In genomic region chr5:171863928-171864327, GRCh38 we compare ENCODE assay signal across 17 cellular contexts.
A peak's percentile ranks its signal among the peaks of the same experiment; 100 is the strongest.
DNase-seq lines count a peak whose midpoint lies in the region; ATAC-seq, FAIRE-seq and TF ChIP-seq lines count a peak whose summit lies in the region.
"Had no signal": no experiment of that assay in that cellular context is flagged by ENCODE, and none has a peak within 500 bp of the region (broad histone marks: within the 10 kb centered on the region; RNA-seq: fewer than 3 reads in every experiment).

No MANE protein-coding gene starts in this region.

- H3K27me3 Mint-ChIP-seq in activated naive CD4-positive, alpha-beta T cell treated with anti-CD3 and anti-CD28 coated beads, Interleukin-2, amount 50 U/mL, for 24 hours, result no peaks in the 10 kb centered on the region
- H3K27me3 Mint-ChIP-seq in activated naive CD4-positive, alpha-beta T cell treated with anti-CD3 and anti-CD28 coated beads for 36 hours (ENCODE audit: low read depth), result no peaks in the 10 kb centered on the region
- H3K27me3 Mint-ChIP-seq in astrocyte (ENCODE audit: low read depth, unreplicated experiment), result no peaks in the 10 kb centered on the region
- H3K27me3 Mint-ChIP-seq: activated naive CD8-positive, alpha-beta T cell treated with anti-CD3 and anti-CD28 coated beads, Interleukin-2, amount 50 U/mL, for 24 hours had no signal

- peak overlapping the region; percentile 14 for H3K27ac Mint-ChIP-seq in activated naive CD4-positive, alpha-beta T cell treated with anti-CD3 and anti-CD28 coated beads, Interleukin-2, amount 50 U/mL, for 24 hours
- H3K27ac Mint-ChIP-seq in activated naive CD4-positive, alpha-beta T cell treated with anti-CD3 and anti-CD28 coated beads for 36 hours, result no peak overlapping the region
- peak overlapping the region; percentile 97 for H3K27ac Mint-ChIP-seq in astrocyte (ENCODE audit: unreplicated experiment)
- H3K27ac Mint-ChIP-seq: activated naive CD8-positive, alpha-beta T cell treated with anti-CD3 and anti-CD28 coated beads, Interleukin-2, amount 50 U/mL, for 24 hours had no signal

- peaks cover 23% of the 10 kb centered on the region for H3K36me3 Mint-ChIP-seq in activated naive CD4-positive, alpha-beta T cell treated with anti-CD3 and anti-CD28 coated beads, Interleukin-2, amount 50 U/mL, for 24 hours
- peaks cover 14% of the 10 kb centered on the region for H3K36me3 Mint-ChIP-seq in activated naive CD4-positive, alpha-beta T cell treated with anti-CD3 and anti-CD28 coated beads for 36 hours (ENCODE audit: low read depth)
- H3K36me3 Mint-ChIP-seq in astrocyte (ENCODE audit: low read depth, unreplicated experiment), result peaks cover 12% of the 10 kb centered on the region

- H3K79me2 ChIP-seq in astrocyte (ENCODE audit: insufficient read depth, low read length), result no peaks in the 10 kb centered on the region
- H3K79me2 ChIP-seq: hepatocyte had no signal

- no peaks in the 10 kb centered on the region for H3K4me1 Mint-ChIP-seq in activated naive CD4-positive, alpha-beta T cell treated with anti-CD3 and anti-CD28 coated beads, Interleukin-2, amount 50 U/mL, for 24 hours
- H3K4me1 Mint-ChIP-seq in activated naive CD4-positive, alpha-beta T cell treated with anti-CD3 and anti-CD28 coated beads for 36 hours (ENCODE audit: low read depth), result no peaks in the 10 kb centered on the region
- peaks cover 30% of the 10 kb centered on the region for H3K4me1 Mint-ChIP-seq in astrocyte (ENCODE audit: low read depth, unreplicated experiment)

- peak overlapping the region; percentile 74 for H3K4me2 ChIP-seq in astrocyte (ENCODE audit: low read length)
- H3K4me2 ChIP-seq: hepatocyte, PC-9 had no signal

- H3K4me1 ChIP-seq in astrocyte (ENCODE audit: insufficient read depth, low read length), result peaks cover 25% of the 10 kb centered on the region
- H3K4me1 ChIP-seq in foreskin keratinocyte, result peaks cover 20% of the 10 kb centered on the region
- H3K4me1 ChIP-seq: testis had no signal

- H3K9ac ChIP-seq in astrocyte (ENCODE audit: low read length), result peak overlapping the region; percentile 66

- CTCF ChIA-PET in activated naive CD4-positive, alpha-beta T cell treated with anti-CD3 and anti-CD28 coated beads for 36 hours (lab: Charles Lee), result no interaction called here

- no peak for DNase-seq in activated naive CD4-positive, alpha-beta T cell treated with anti-CD3 and anti-CD28 coated beads for 36 hours
- DNase-seq in astrocyte (ENCODE audit: low read depth), result peak; percentile 93
- peak; percentile 61 to 89 for DNase-seq in foreskin keratinocyte
- peak; percentile 84 for DNase-seq in stromal cell of bone marrow (ENCODE audit: low read depth)
- DNase-seq in NCI-H510A (lab: John Stamatoyannopoulos, UW), result no peak
- DNase-seq: activated naive CD8-positive, alpha-beta T cell treated with anti-CD3 and anti-CD28 coated beads, Interleukin-2, amount 50 U/mL, for 24 hours; activated T-cell treated with anti-CD3 and anti-CD28 coated beads for 4 hours; effector CD8-positive, alpha-beta T cell; NCI-H345; PC-9; spleen; testis had no signal

- H3K4me3 Mint-ChIP-seq in activated naive CD4-positive, alpha-beta T cell treated with anti-CD3 and anti-CD28 coated beads, Interleukin-2, amount 50 U/mL, for 24 hours, result no peak overlapping the region
- no peak overlapping the region for H3K4me3 Mint-ChIP-seq in activated naive CD4-positive, alpha-beta T cell treated with anti-CD3 and anti-CD28 coated beads for 36 hours
- no peak overlapping the region for H3K4me3 Mint-ChIP-seq in astrocyte (ENCODE audit: unreplicated experiment)
- H3K4me3 Mint-ChIP-seq: activated naive CD8-positive, alpha-beta T cell treated with anti-CD3 and anti-CD28 coated beads, Interleukin-2, amount 50 U/mL, for 24 hours had no signal

- H3K27ac ChIP-seq in astrocyte (ENCODE audit: low read depth, low read length) (peak overlapping the region; percentile 85), foreskin keratinocyte (no peak overlapping the region)
- H3K27ac ChIP-seq: 22Rv1, hepatocyte, PC-9, spleen, testis had no signal

- peaks cover 13% of the 10 kb centered on the region for H3K36me3 ChIP-seq in astrocyte (ENCODE audit: insufficient read depth, low read length)

- peak; percentile 62 for FAIRE-seq in astrocyte (lab: Jason Lieb, UNC)

- no peaks in the 10 kb centered on the region for H4K20me1 ChIP-seq in astrocyte (ENCODE audit: insufficient read depth, low read length)

- H3K27me3 ChIP-seq in astrocyte (ENCODE audit: insufficient read depth, low read length) (no peaks in the 10 kb centered on the region), foreskin keratinocyte (no peaks in the 10 kb centered on the region)
- H3K27me3 ChIP-seq: hepatocyte, spleen, testis had no signal

- intact Hi-C loops in activated naive CD4-positive, alpha-beta T cell treated with anti-CD3 and anti-CD28 coated beads for 36 hours (cut with micrococcal nuclease), result no loop called here

- no peaks in the 10 kb centered on the region for H3K9me3 Mint-ChIP-seq in activated naive CD4-positive, alpha-beta T cell treated with anti-CD3 and anti-CD28 coated beads, Interleukin-2, amount 50 U/mL, for 24 hours
- H3K9me3 Mint-ChIP-seq in activated naive CD4-positive, alpha-beta T cell treated with anti-CD3 and anti-CD28 coated beads for 36 hours, result no peaks in the 10 kb centered on the region
- H3K9me3 Mint-ChIP-seq in astrocyte (ENCODE audit: unreplicated experiment), result no peaks in the 10 kb centered on the region
- H3K9me3 Mint-ChIP-seq: activated naive CD8-positive, alpha-beta T cell treated with anti-CD3 and anti-CD28 coated beads, Interleukin-2, amount 50 U/mL, for 24 hours had no signal

- no peak for TF ChIP-seq CTCF in astrocyte (IDR thresholded peaks at IDR 0.05; ENCODE audit: insufficient read depth, low read depth, low read length)
- no peak for TF ChIP-seq CTCF in foreskin keratinocyte (conservative IDR thresholded peaks at IDR 0.05)

- ATAC-seq in foreskin keratinocyte, result peak; percentile 87
- no peak for ATAC-seq in HG03442 (IDR thresholded peaks at IDR 0.05; ENCODE audit: unreplicated experiment)
- no peak for ATAC-seq in GM21529 (IDR thresholded peaks at IDR 0.05; ENCODE audit: unreplicated experiment)
- ATAC-seq: activated naive CD8-positive, alpha-beta T cell treated with anti-CD3 and anti-CD28 coated beads, Interleukin-2, amount 50 U/mL, for 24 hours had no signal

- no peak overlapping the region for H2AFZ ChIP-seq in astrocyte (ENCODE audit: low read depth, low read length)
- H2AFZ ChIP-seq: hepatocyte, PC-9 had no signal

- no peaks in the 10 kb centered on the region for H3K9me3 ChIP-seq in astrocyte (ENCODE audit: insufficient read depth, low read depth, low read length)
- H3K9me3 ChIP-seq: spleen, testis had no signal

- peak overlapping the region; percentile 6 for H3K4me3 ChIP-seq in astrocyte (ENCODE audit: insufficient read depth, low read depth, low read length)
- H3K4me3 ChIP-seq: hepatocyte, PC-9, spleen, testis had no signal

Comparison
In these comparisons a context has a peak if more than half of its experiments do, and no peak if none do; other contexts are left out.
1. DNase-seq: peak in astrocyte (single experiment), foreskin keratinocyte (2 of 2) and stromal cell of bone marrow (single experiment); none in activated naive CD4-positive, alpha-beta T cell treated with anti-CD3 and anti-CD28 coated beads for 36 hours (single experiment) and NCI-H510A (single experiment).